ENCODE assay signal across 20 cellular contexts in the genomic region with DNA sequence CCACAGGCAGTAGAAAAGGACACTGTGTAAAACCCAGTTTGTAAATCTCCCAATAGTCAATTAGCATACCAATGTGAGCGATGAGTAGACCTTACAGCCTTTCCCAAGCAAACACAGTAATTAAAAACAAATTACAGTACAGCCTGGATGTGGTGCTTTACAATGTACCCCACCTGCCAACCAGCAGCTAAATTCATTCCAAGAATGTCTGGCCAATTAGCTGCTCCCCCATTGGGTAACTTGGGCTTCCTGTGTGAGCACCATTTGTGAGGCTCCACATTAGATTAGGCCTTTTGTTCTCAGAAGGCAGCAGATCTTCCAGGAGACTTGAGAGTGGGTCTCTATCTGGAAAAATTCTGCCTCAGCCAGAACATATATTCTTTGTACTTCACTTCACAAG.
"Had no signal": no experiment of that assay in that cellular context is flagged by ENCODE, and none has a peak within 500 bp of the region (broad histone marks: within the 10 kb centered on the region; RNA-seq: fewer than 3 reads in every experiment).

No MANE protein-coding gene starts in this region.

- DNase-seq: activated CD4-positive, alpha-beta T cell treated with anti-CD3 and anti-CD28 coated beads, Interleukin-2, amount 10 ng/mL, durations not matched to agents 24 days and 14 days; activated CD8-positive, alpha-beta T cell treated with anti-CD3 and anti-CD28 coated beads for 36 hours; activated naive CD4-positive, alpha-beta T cell; activated naive CD8-positive, alpha-beta T cell treated with anti-CD3 and anti-CD28 coated beads for 36 hours; activated T-cell treated with anti-CD3 and anti-CD28 coated beads, Interleukin-2, amount 50 U/mL, for 1 hour; amniotic stem cell; body of pancreas; colonic mucosa; erythroblast; foreskin melanocyte; glutamatergic neuron; hippocampal formation; nephron progenitor cell; occipital lobe; retina; stimulated activated naive B cell treated with anti-CD40 and anti-IgM and Interleukin-4, amounts not matched to agents 10 μg/mL and 1 μg/mL and 100 μg/mL, for 72 hours; T1000; thyroid gland had no signal

- H3K27me3 Mint-ChIP-seq: activated CD4-positive, alpha-beta T cell treated with anti-CD3 and anti-CD28 coated beads, Interleukin-2, amount 10 ng/mL, durations not matched to agents 24 days and 14 days; activated CD8-positive, alpha-beta T cell treated with anti-CD3 and anti-CD28 coated beads for 36 hours; activated naive CD8-positive, alpha-beta T cell treated with anti-CD3 and anti-CD28 coated beads for 36 hours; activated T-helper 17 cell treated with anti-CD3 and anti-CD28 coated beads, Interleukin-2, amount 50 U/mL, for 72 hours; stimulated activated naive B cell treated with anti-CD40 and anti-IgM and Interleukin-4, amounts not matched to agents 10 μg/mL and 1 μg/mL and 100 μg/mL, for 72 hours had no signal

- ATAC-seq: activated CD8-positive, alpha-beta T cell treated with anti-CD3 and anti-CD28 coated beads for 36 hours; activated T-helper 17 cell treated with anti-CD3 and anti-CD28 coated beads, Interleukin-2, amount 50 U/mL, for 72 hours; body of pancreas; left lobe of liver; stimulated activated naive B cell treated with anti-CD40 and anti-IgM and Interleukin-4, amounts not matched to agents 10 μg/mL and 1 μg/mL and 100 μg/mL, for 72 hours had no signal

- H3K9me3 Mint-ChIP-seq: activated CD4-positive, alpha-beta T cell treated with anti-CD3 and anti-CD28 coated beads, Interleukin-2, amount 10 ng/mL, durations not matched to agents 24 days and 14 days had no signal

- H3K4me3 Mint-ChIP-seq: activated CD4-positive, alpha-beta T cell treated with anti-CD3 and anti-CD28 coated beads, Interleukin-2, amount 10 ng/mL, durations not matched to agents 24 days and 14 days; activated CD8-positive, alpha-beta T cell treated with anti-CD3 and anti-CD28 coated beads for 36 hours; activated naive CD8-positive, alpha-beta T cell treated with anti-CD3 and anti-CD28 coated beads for 36 hours; activated T-helper 17 cell treated with anti-CD3 and anti-CD28 coated beads, Interleukin-2, amount 50 U/mL, for 72 hours; nephron progenitor cell; stimulated activated naive B cell treated with anti-CD40 and anti-IgM and Interleukin-4, amounts not matched to agents 10 μg/mL and 1 μg/mL and 100 μg/mL, for 72 hours had no signal

- H3K36me3 Mint-ChIP-seq: activated naive CD8-positive, alpha-beta T cell treated with anti-CD3 and anti-CD28 coated beads for 36 hours; stimulated activated naive B cell treated with anti-CD40 and anti-IgM and Interleukin-4, amounts not matched to agents 10 μg/mL and 1 μg/mL and 100 μg/mL, for 72 hours had no signal

- H3K27ac Mint-ChIP-seq: activated CD4-positive, alpha-beta T cell treated with anti-CD3 and anti-CD28 coated beads, Interleukin-2, amount 10 ng/mL, durations not matched to agents 24 days and 14 days; activated CD8-positive, alpha-beta T cell treated with anti-CD3 and anti-CD28 coated beads for 36 hours; activated naive CD8-positive, alpha-beta T cell treated with anti-CD3 and anti-CD28 coated beads for 36 hours; activated T-helper 17 cell treated with anti-CD3 and anti-CD28 coated beads, Interleukin-2, amount 50 U/mL, for 72 hours; nephron progenitor cell; stimulated activated naive B cell treated with anti-CD40 and anti-IgM and Interleukin-4, amounts not matched to agents 10 μg/mL and 1 μg/mL and 100 μg/mL, for 72 hours had no signal

- H3K4me1 Mint-ChIP-seq: activated CD4-positive, alpha-beta T cell treated with anti-CD3 and anti-CD28 coated beads, Interleukin-2, amount 10 ng/mL, durations not matched to agents 24 days and 14 days; activated naive CD8-positive, alpha-beta T cell treated with anti-CD3 and anti-CD28 coated beads for 36 hours; activated T-helper 17 cell treated with anti-CD3 and anti-CD28 coated beads, Interleukin-2, amount 50 U/mL, for 72 hours; nephron progenitor cell; stimulated activated naive B cell treated with anti-CD40 and anti-IgM and Interleukin-4, amounts not matched to agents 10 μg/mL and 1 μg/mL and 100 μg/mL, for 72 hours had no signal
